ENCODE assay signal across 28 cellular contexts in the genomic region with DNA sequence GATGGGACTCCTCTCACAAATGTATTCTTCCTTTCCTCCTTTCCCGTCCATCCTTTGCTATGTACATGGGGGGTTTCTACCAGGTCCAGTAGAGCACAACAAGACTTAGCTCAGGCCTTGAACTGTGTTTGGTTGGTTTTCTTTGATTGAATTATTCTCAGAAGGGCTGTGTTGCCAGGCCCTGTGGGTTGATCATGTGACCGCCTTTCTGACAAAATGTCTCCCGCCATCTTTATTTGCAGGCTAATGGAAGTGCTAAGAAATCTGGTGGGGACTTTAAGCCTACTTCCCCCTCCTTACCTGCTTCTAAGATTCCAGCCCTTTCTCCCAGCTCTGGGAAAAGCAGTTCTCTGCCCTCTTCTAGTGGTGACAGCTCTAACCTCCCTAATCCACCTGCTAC.
"Had no signal": no experiment of that assay in that cellular context is flagged by ENCODE, and none has a peak within 500 bp of the region (broad histone marks: within the 10 kb centered on the region; RNA-seq: fewer than 3 reads in every experiment).

No MANE protein-coding gene starts in this region.

- H3K27me3 ChIP-seq: stomach, suprapubic skin, testis, thyroid gland, tibial artery, tibial nerve, transverse colon, upper lobe of left lung, upper lobe of right lung, uterus, vagina had no signal

- H3K27ac Mint-ChIP-seq: stimulated activated effector memory CD8-positive, alpha-beta T cell treated with anti-CD3 and anti-CD28 coated beads, Interleukin-12 subunit alpha, Interleukin-12 subunit beta, amount 100 ng/mL, for 72 hours; stimulated activated memory B cell treated with anti-CD40 and anti-IgM and Interleukin-4, amounts not matched to agents 10 μg/mL and 1 μg/mL and 100 μg/mL, for 72 hours; stimulated activated naive B cell treated with anti-CD40 and anti-IgM and Interleukin-4, amounts not matched to agents 10 μg/mL and 1 μg/mL and 100 μg/mL, for 72 hours; stimulated activated naive CD8-positive, alpha-beta T cell treated with anti-CD3 and anti-CD28 coated beads, Interleukin-15, amount 100 ng/mL, for 72 hours; stimulated activated naive CD8-positive, alpha-beta T cell treated with anti-CD3 and anti-CD28 coated beads, Interleukin-15, Interleukin-2, amounts not matched to agents 100 ng/mL and 50 ng/mL, for 24 hours had no signal

- H3K4me3 ChIP-seq: stomach, suprapubic skin, testis, thoracic aorta, thyroid gland, tibial artery, tibial nerve, transverse colon, upper lobe of left lung, upper lobe of right lung, uterus, vagina had no signal

- H3K36me3 ChIP-seq: thoracic aorta, uterus, vagina had no signal

- FAIRE-seq: urothelium cell line had no signal

- ATAC-seq: stimulated activated effector memory CD8-positive, alpha-beta T cell treated with anti-CD3 and anti-CD28 coated beads, Interleukin-12 subunit alpha, Interleukin-12 subunit beta, amount 100 ng/mL, for 72 hours; stimulated activated memory B cell treated with anti-CD40 and anti-IgM and Interleukin-4, amounts not matched to agents 10 μg/mL and 1 μg/mL and 100 μg/mL, for 72 hours; stimulated activated naive B cell treated with anti-CD40 and anti-IgM and Interleukin-4, amounts not matched to agents 10 μg/mL and 1 μg/mL and 100 μg/mL, for 72 hours; stimulated activated naive CD8-positive, alpha-beta T cell treated with anti-CD3 and anti-CD28 coated beads, Interleukin-15, amount 100 ng/mL, for 72 hours; stimulated activated naive CD8-positive, alpha-beta T cell treated with anti-CD3 and anti-CD28 coated beads, Interleukin-15, Interleukin-2, amounts not matched to agents 100 U/mL and 50 U/mL, for 24 hours had no signal

- DNase-seq: stimulated activated CD4-positive, alpha-beta T cell treated with anti-CD3 and anti-CD28 coated beads, Interleukin-2, amount 100 ng/mL, for 48 hours; stimulated activated CD4-positive, alpha-beta T cell treated with anti-CD3 and anti-CD28 coated beads, Interleukin-4, amount 100 ng/mL, for 1 hour; stimulated activated CD4-positive, alpha-beta T cell treated with anti-CD3 and anti-CD28 coated beads, Interleukin-4, amount 100 ng/mL, for 24 hours; stimulated activated CD4-positive, alpha-beta T cell treated with anti-CD3 and anti-CD28 coated beads, Interleukin-4, amount 100 ng/mL, for 4 hours; stimulated activated CD8-positive, alpha-beta memory T cell treated with anti-CD3 and anti-CD28 coated beads, Interleukin-4, amount 100 ng/mL, for 48 hours; stimulated activated naive B cell treated with anti-CD40 and anti-IgM and Interleukin-4, amounts not matched to agents 10 μg/mL and 1 μg/mL and 100 μg/mL, for 72 hours; stimulated activated naive CD4-positive, alpha-beta T cell; stimulated activated naive CD4-positive, alpha-beta T cell treated with Interleukin-2 at 50 U/mL for 16 hours; stimulated activated naive CD8-positive, alpha-beta T cell treated with anti-CD3 and anti-CD28 coated beads, Interleukin-15, amount 100 ng/mL, for 72 hours; stimulated activated naive CD8-positive, alpha-beta T cell treated with anti-CD3 and anti-CD28 coated beads, Interleukin-15, Interleukin-2, amounts not matched to agents 100 U/mL and 50 U/mL, for 24 hours; stomach; substantia nigra; testis; thyroid gland; tibial artery; transverse colon; trophoblast cell; upper lobe of left lung; upper lobe of right lung; uterus had no signal

- H3K4me3 Mint-ChIP-seq: stimulated activated effector memory CD8-positive, alpha-beta T cell treated with anti-CD3 and anti-CD28 coated beads, Interleukin-12 subunit alpha, Interleukin-12 subunit beta, amount 100 ng/mL, for 72 hours; stimulated activated memory B cell treated with anti-CD40 and anti-IgM and Interleukin-4, amounts not matched to agents 10 μg/mL and 1 μg/mL and 100 μg/mL, for 72 hours; stimulated activated naive B cell treated with anti-CD40 and anti-IgM and Interleukin-4, amounts not matched to agents 10 μg/mL and 1 μg/mL and 100 μg/mL, for 72 hours; stimulated activated naive CD8-positive, alpha-beta T cell treated with anti-CD3 and anti-CD28 coated beads, Interleukin-15, amount 100 ng/mL, for 72 hours; stimulated activated naive CD8-positive, alpha-beta T cell treated with anti-CD3 and anti-CD28 coated beads, Interleukin-15, Interleukin-2, amounts not matched to agents 100 ng/mL and 50 ng/mL, for 24 hours had no signal

- H3K36me3 Mint-ChIP-seq: stimulated activated effector memory CD8-positive, alpha-beta T cell treated with anti-CD3 and anti-CD28 coated beads, Interleukin-12 subunit alpha, Interleukin-12 subunit beta, amount 100 ng/mL, for 72 hours; stimulated activated memory B cell treated with anti-CD40 and anti-IgM and Interleukin-4, amounts not matched to agents 10 μg/mL and 1 μg/mL and 100 μg/mL, for 72 hours; stimulated activated naive B cell treated with anti-CD40 and anti-IgM and Interleukin-4, amounts not matched to agents 10 μg/mL and 1 μg/mL and 100 μg/mL, for 72 hours had no signal

- H3K9me3 ChIP-seq: stomach, suprapubic skin, testis, thoracic aorta, thyroid gland, tibial artery, tibial nerve, transverse colon, upper lobe of left lung, upper lobe of right lung, uterus, vagina had no signal

- H3K4me1 Mint-ChIP-seq: stimulated activated effector memory CD8-positive, alpha-beta T cell treated with anti-CD3 and anti-CD28 coated beads, Interleukin-12 subunit alpha, Interleukin-12 subunit beta, amount 100 ng/mL, for 72 hours; stimulated activated memory B cell treated with anti-CD40 and anti-IgM and Interleukin-4, amounts not matched to agents 10 μg/mL and 1 μg/mL and 100 μg/mL, for 72 hours; stimulated activated naive B cell treated with anti-CD40 and anti-IgM and Interleukin-4, amounts not matched to agents 10 μg/mL and 1 μg/mL and 100 μg/mL, for 72 hours; stimulated activated naive CD8-positive, alpha-beta T cell treated with anti-CD3 and anti-CD28 coated beads, Interleukin-15, amount 100 ng/mL, for 72 hours had no signal

- H3K9me3 Mint-ChIP-seq: stimulated activated effector memory CD8-positive, alpha-beta T cell treated with anti-CD3 and anti-CD28 coated beads, Interleukin-12 subunit alpha, Interleukin-12 subunit beta, amount 100 ng/mL, for 72 hours; stimulated activated memory B cell treated with anti-CD40 and anti-IgM and Interleukin-4, amounts not matched to agents 10 μg/mL and 1 μg/mL and 100 μg/mL, for 72 hours; stimulated activated naive B cell treated with anti-CD40 and anti-IgM and Interleukin-4, amounts not matched to agents 10 μg/mL and 1 μg/mL and 100 μg/mL, for 72 hours; stimulated activated naive CD8-positive, alpha-beta T cell treated with anti-CD3 and anti-CD28 coated beads, Interleukin-15, amount 100 ng/mL, for 72 hours; stimulated activated naive CD8-positive, alpha-beta T cell treated with anti-CD3 and anti-CD28 coated beads, Interleukin-15, Interleukin-2, amounts not matched to agents 100 ng/mL and 50 ng/mL, for 24 hours had no signal

- H3K27ac ChIP-seq: stomach, suprapubic skin, testis, thoracic aorta, thyroid gland, tibial artery, tibial nerve, transverse colon, upper lobe of left lung, upper lobe of right lung, uterus, vagina had no signal

- H3K4me1 ChIP-seq: suprapubic skin, testis, thyroid gland, tibial artery, tibial nerve, transverse colon, upper lobe of left lung, upper lobe of right lung, uterus, vagina had no signal
